In the genomic region with DNA sequence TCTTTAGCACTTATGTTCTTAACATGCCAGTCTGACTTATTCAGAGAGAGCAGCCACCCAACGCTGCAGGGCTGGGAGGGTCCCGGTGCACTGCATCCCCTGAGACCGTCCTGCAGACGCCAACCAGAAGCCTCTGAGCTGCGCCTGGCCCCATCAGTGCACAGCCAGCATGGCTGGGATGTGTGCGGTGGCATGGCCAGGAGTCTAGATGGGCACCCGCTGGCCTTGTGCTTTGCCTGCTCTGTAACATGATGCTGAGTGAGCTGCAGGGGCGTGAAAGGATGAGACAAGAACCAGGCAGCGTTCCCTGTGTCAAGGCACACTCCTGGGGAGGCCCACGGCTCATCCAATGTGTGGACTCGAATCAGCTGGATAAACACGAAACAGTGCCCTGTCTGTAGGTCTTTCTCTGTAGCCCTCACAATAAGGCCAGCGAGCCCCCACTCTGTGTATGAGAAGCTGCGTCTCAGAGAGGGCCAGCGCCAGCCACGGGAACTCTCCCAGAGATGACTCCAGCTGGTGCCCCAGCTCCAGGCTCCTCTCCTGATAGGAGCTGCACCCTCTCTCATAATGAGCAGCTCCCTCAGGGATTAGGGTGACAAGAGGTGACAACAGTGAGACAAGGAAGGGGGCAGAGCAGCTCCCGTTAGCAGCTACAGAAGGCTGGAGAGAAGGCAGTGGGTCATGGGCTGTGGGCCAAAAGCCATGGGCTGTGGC, we compare ENCODE assay signal across 13 cellular contexts.
DNase-seq lines count a peak whose midpoint lies in the region; ATAC-seq and TF ChIP-seq lines count a peak whose summit lies in the region.
"Had no signal": no experiment of that assay in that cellular context is flagged by ENCODE, and none has a peak within 500 bp of the region (broad histone marks: within the 10 kb centered on the region; RNA-seq: fewer than 3 reads in every experiment).

No MANE protein-coding gene starts in this region.

- TF ChIP-seq EP300 in sigmoid colon (IDR thresholded peaks at IDR 0.05), result no peak

- CTCF ChIA-PET in Caco-2 (lab: Charles Lee), result no interaction called here

- H3K9me3 ChIP-seq in Caco-2 (no peaks in the 10 kb centered on the region), sigmoid colon (no peaks in the 10 kb centered on the region)
- H3K9me3 ChIP-seq in effector memory CD4-positive, alpha-beta T cell (ENCODE audit: control insufficient read depth, low read length), result no peaks in the 10 kb centered on the region

- POLR2A ChIA-PET in Caco-2 (lab: Charles Lee), result interaction anchor here (1.2 kb wide), 1 partner anchor 14 kb away, joined by 3 read pairs; no protein-coding TSS in a partner anchor

- no peaks in the 10 kb centered on the region for H3K9me3 Mint-ChIP-seq in Caco-2 (ENCODE audit: unreplicated experiment)
- H3K9me3 Mint-ChIP-seq: natural killer cell had no signal

- TF ChIP-seq POLR2A in sigmoid colon (IDR thresholded peaks at IDR 0.05), result no peak

- peak overlapping the region; percentile 33 for H3K27ac ChIP-seq in layer of hippocampus (ENCODE audit: low read depth, low read length)
- peak overlapping the region; percentile 19 to 47 (median 30) for H3K27ac ChIP-seq in sigmoid colon
- no peak overlapping the region for H3K27ac ChIP-seq in effector memory CD4-positive, alpha-beta T cell (ENCODE audit: insufficient read depth, low read length, poor library complexity, severe bottlenecking)

- H3K4me3 ChIP-seq in Caco-2 (ENCODE audit: low read depth, low read length) (no peak overlapping the region), sigmoid colon (no peak overlapping the region)
- no peak overlapping the region for H3K4me3 ChIP-seq in effector memory CD4-positive, alpha-beta T cell (ENCODE audit: insufficient read depth, low read depth, low read length, poor library complexity, severe bottlenecking)

- BruUV-seq in Caco-2 (replicated peaks; lab: Mats Ljungman, UMichigan), result no TSS peak

- peaks cover 97% of the 10 kb centered on the region for H3K36me3 Mint-ChIP-seq in Caco-2 (ENCODE audit: insufficient read depth, unreplicated experiment)
- H3K36me3 Mint-ChIP-seq: activated naive CD8-positive, alpha-beta T cell; natural killer cell had no signal

- no peaks in the 10 kb centered on the region for H3K27me3 Mint-ChIP-seq in Caco-2 (ENCODE audit: insufficient read depth, unreplicated experiment)
- H3K27me3 Mint-ChIP-seq: activated naive CD8-positive, alpha-beta T cell; B cell had no signal

- ATAC-seq in SK-N-SH treated with all-trans-retinoic acid at 6 μM for 48 hours (peak; percentile 10), HG03469 (IDR thresholded peaks at IDR 0.05; ENCODE audit: unreplicated experiment) (no peak)

- H3K4me3 Mint-ChIP-seq in Caco-2 (ENCODE audit: unreplicated experiment), result no peak overlapping the region
- H3K4me3 Mint-ChIP-seq: activated naive CD8-positive, alpha-beta T cell; B cell; natural killer cell had no signal

- DNase-seq in Caco-2, result no peak
- DNase-seq in sigmoid colon, result no peak
- DNase-seq in SIG-M5 (lab: John Stamatoyannopoulos, UW), result no peak
- DNase-seq in effector memory CD4-positive, alpha-beta T cell, result no peak
- no peak for DNase-seq in GM19240 (ENCODE audit: insufficient read length, low spot score)
- DNase-seq: dermis blood vessel endothelial cell, natural killer cell, NCI-H446 had no signal

- H3K27me3 ChIP-seq in Caco-2 (replicated peaks; ENCODE audit: control insufficient read depth, insufficient read depth, low read length) (no peaks in the 10 kb centered on the region), layer of hippocampus (ENCODE audit: control insufficient read depth, insufficient read depth, low read length) (peaks cover 7% of the 10 kb centered on the region), sigmoid colon (no peaks in the 10 kb centered on the region)
- no peaks in the 10 kb centered on the region for H3K27me3 ChIP-seq in effector memory CD4-positive, alpha-beta T cell (replicated peaks; ENCODE audit: control insufficient read depth, insufficient read depth, low read length, poor library complexity, severe bottlenecking)

- H3K27ac Mint-ChIP-seq in Caco-2 (ENCODE audit: unreplicated experiment), result peak overlapping the region; percentile 75
- H3K27ac Mint-ChIP-seq: activated naive CD8-positive, alpha-beta T cell; B cell; natural killer cell had no signal

- WGBS in sigmoid colon, 2 donors, result 61 to 81% methylated on average over 17 of the region's 17 CpGs

- H3K4me1 ChIP-seq in Caco-2 (peaks cover 73% of the 10 kb centered on the region), sigmoid colon (peaks cover 0 to 51% (median 43%) of the 10 kb centered on the region in 4 donors)
- H3K4me1 ChIP-seq in effector memory CD4-positive, alpha-beta T cell (ENCODE audit: control insufficient read depth, insufficient read depth, low read length, poor library complexity, severe bottlenecking), result no peaks in the 10 kb centered on the region

- peaks cover 54% of the 10 kb centered on the region for H3K4me1 Mint-ChIP-seq in Caco-2 (ENCODE audit: low read depth, unreplicated experiment)

- no peak for TF ChIP-seq CTCF in Caco-2 (IDR thresholded peaks at IDR 0.05; ENCODE audit: insufficient read depth in 1 of 2, low read depth in 1 of 2, low read length in 1 of 2, severe bottlenecking in 1 of 2, unreplicated experiment in 1 of 2)
- TF ChIP-seq CTCF in sigmoid colon (IDR thresholded peaks at IDR 0.05), result no peak

- intact Hi-C loops in Caco-2 (cut with micrococcal nuclease; ENCODE audit: unreplicated experiment) (loop anchor here (5.0 kb wide), 2 partner anchors 43 to 72 kb away; no protein-coding TSS in a partner anchor), sigmoid colon (cut with DNase I) (no loop called here)

- H3K36me3 ChIP-seq in Caco-2 (ENCODE audit: control insufficient read depth, insufficient read depth, low read length) (peaks cover 4% of the 10 kb centered on the region; the same call in 1 of the 2 replicates), sigmoid colon (no peaks in the 10 kb centered on the region)
- H3K36me3 ChIP-seq in effector memory CD4-positive, alpha-beta T cell (ENCODE audit: control insufficient read depth, insufficient read depth, low read length), result no peaks in the 10 kb centered on the region

TF ChIP-seq in SK-N-SH treated with all-trans-retinoic acid at 6 μM for 48 hours, 23 proteins besides CTCF, POLR2A, EP300 and RAD21:
- TF ChIP-seq, protein P1, sequence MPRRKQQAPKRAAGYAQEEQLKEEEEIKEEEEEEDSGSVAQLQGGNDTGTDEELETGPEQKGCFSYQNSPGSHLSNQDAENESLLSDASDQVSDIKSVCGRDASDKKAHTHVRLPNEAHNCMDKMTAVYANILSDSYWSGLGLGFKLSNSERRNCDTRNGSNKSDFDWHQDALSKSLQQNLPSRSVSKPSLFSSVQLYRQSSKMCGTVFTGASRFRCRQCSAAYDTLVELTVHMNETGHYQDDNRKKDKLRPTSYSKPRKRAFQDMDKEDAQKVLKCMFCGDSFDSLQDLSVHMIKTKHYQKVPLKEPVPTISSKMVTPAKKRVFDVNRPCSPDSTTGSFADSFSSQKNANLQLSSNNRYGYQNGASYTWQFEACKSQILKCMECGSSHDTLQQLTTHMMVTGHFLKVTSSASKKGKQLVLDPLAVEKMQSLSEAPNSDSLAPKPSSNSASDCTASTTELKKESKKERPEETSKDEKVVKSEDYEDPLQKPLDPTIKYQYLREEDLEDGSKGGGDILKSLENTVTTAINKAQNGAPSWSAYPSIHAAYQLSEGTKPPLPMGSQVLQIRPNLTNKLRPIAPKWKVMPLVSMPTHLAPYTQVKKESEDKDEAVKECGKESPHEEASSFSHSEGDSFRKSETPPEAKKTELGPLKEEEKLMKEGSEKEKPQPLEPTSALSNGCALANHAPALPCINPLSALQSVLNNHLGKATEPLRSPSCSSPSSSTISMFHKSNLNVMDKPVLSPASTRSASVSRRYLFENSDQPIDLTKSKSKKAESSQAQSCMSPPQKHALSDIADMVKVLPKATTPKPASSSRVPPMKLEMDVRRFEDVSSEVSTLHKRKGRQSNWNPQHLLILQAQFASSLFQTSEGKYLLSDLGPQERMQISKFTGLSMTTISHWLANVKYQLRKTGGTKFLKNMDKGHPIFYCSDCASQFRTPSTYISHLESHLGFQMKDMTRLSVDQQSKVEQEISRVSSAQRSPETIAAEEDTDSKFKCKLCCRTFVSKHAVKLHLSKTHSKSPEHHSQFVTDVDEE (CRISPR knock-in tag; IDR thresholded peaks at IDR 0.05), result no peak
- TF ChIP-seq TOX (CRISPR knock-in tag; IDR thresholded peaks at IDR 0.05; ENCODE audit: borderline replicate concordance), result no peak
- TF ChIP-seq ZNF70 (CRISPR knock-in tag; IDR thresholded peaks at IDR 0.05), result no peak
- no peak for TF ChIP-seq TCF4 (CRISPR knock-in tag; IDR thresholded peaks at IDR 0.05; ENCODE audit: borderline replicate concordance)
- TF ChIP-seq RARB (CRISPR knock-in tag; IDR thresholded peaks at IDR 0.05), result no peak
- TF ChIP-seq ZFP3 (CRISPR knock-in tag; IDR thresholded peaks at IDR 0.05), result no peak
- TF ChIP-seq, protein P2, sequence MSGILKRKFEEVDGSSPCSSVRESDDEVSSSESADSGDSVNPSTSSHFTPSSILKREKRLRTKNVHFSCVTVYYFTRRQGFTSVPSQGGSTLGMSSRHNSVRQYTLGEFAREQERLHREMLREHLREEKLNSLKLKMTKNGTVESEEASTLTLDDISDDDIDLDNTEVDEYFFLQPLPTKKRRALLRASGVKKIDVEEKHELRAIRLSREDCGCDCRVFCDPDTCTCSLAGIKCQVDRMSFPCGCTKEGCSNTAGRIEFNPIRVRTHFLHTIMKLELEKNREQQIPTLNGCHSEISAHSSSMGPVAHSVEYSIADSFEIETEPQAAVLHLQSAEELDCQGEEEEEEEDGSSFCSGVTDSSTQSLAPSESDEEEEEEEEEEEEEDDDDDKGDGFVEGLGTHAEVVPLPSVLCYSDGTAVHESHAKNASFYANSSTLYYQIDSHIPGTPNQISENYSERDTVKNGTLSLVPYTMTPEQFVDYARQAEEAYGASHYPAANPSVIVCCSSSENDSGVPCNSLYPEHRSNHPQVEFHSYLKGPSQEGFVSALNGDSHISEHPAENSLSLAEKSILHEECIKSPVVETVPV (CRISPR knock-in tag; IDR thresholded peaks at IDR 0.05), result no peak
